ENCODE assay signal across 19 cellular contexts in genomic region chr11:119109843-119110242, GRCh38. TPM values are rescaled to one million over a fixed set of nuclear protein-coding genes. Genes with fewer than 3 reads are reported as not detected.
DNase-seq lines count a peak whose midpoint lies in the region; ATAC-seq, FAIRE-seq and TF ChIP-seq lines count a peak whose summit lies in the region.
"Had no signal": no experiment of that assay in that cellular context is flagged by ENCODE, and none has a peak within 500 bp of the region (broad histone marks: within the 10 kb centered on the region; RNA-seq: fewer than 3 reads in every experiment).

No MANE protein-coding gene starts in this region.

- intact Hi-C loops in psoas muscle (cut with DNase I) = no loop called here

- H2AFZ ChIP-seq in osteoblast (ENCODE audit: low read length) = no peak overlapping the region

- no peak for ATAC-seq in activated T-cell treated with anti-CD3 and anti-CD28 coated beads, Interleukin-2, amount 50 U/mL, for 4 hours
- ATAC-seq in T-helper 17 cell (no peak), psoas muscle (no peak), omental fat pad (ENCODE audit: low FRiP score) (no peak)
- ATAC-seq in central memory CD8-positive, alpha-beta T cell (replicated peaks; ENCODE audit: extremely low read depth, poor library complexity, severe bottlenecking) = no peak
- ATAC-seq: right lobe of liver had no signal

- H3K79me2 ChIP-seq in osteoblast (ENCODE audit: insufficient read depth, low read length) = peaks cover 24% of the 10 kb centered on the region

- H3K9me3 ChIP-seq in T-helper 17 cell (ENCODE audit: control insufficient read depth, low read length, poor library complexity, severe bottlenecking) (no peaks in the 10 kb centered on the region), osteoblast (ENCODE audit: low read depth, low read length) (no peaks in the 10 kb centered on the region), psoas muscle (no peaks in the 10 kb centered on the region)
- H3K9me3 ChIP-seq: MG63, right lobe of liver had no signal

- H3K9me3 Mint-ChIP-seq in activated T-cell treated with anti-CD3 and anti-CD28 coated beads, Interleukin-2, amount 50 U/mL, for 4 hours = no peaks in the 10 kb centered on the region
- no peaks in the 10 kb centered on the region for H3K9me3 Mint-ChIP-seq in central memory CD8-positive, alpha-beta T cell
- H3K9me3 Mint-ChIP-seq: mesothelial cell of epicardium had no signal

- peaks cover 19% of the 10 kb centered on the region for H3K4me1 ChIP-seq in osteoblast (ENCODE audit: insufficient read depth, low read length)
- peaks cover 19% of the 10 kb centered on the region for H3K4me1 ChIP-seq in psoas muscle

- FAIRE-seq in D721Med (lab: Jason Lieb, UNC) = no peak
- FAIRE-seq: endometrium had no signal

- peak overlapping the region; percentile 91 for H3K4me3 Mint-ChIP-seq in activated T-cell treated with anti-CD3 and anti-CD28 coated beads, Interleukin-2, amount 50 U/mL, for 4 hours
- H3K4me3 Mint-ChIP-seq in T-helper 17 cell = peak overlapping the region; percentile 94
- peak overlapping the region; percentile 90 for H3K4me3 Mint-ChIP-seq in central memory CD8-positive, alpha-beta T cell

- H3K4me2 ChIP-seq in osteoblast (ENCODE audit: insufficient read depth, low read length) = no peak overlapping the region

- no peak overlapping the region for H3K4me3 ChIP-seq in osteoblast (ENCODE audit: insufficient read depth, low read length)
- no peak overlapping the region for H3K4me3 ChIP-seq in psoas muscle
- H3K4me3 ChIP-seq: MG63, right lobe of liver had no signal

- H3K4me1 Mint-ChIP-seq in activated T-cell treated with anti-CD3 and anti-CD28 coated beads, Interleukin-2, amount 50 U/mL, for 4 hours (ENCODE audit: low read depth) = peaks cover 45% of the 10 kb centered on the region
- peaks cover 35% of the 10 kb centered on the region for H3K4me1 Mint-ChIP-seq in T-helper 17 cell
- H3K4me1 Mint-ChIP-seq in central memory CD8-positive, alpha-beta T cell = peaks cover 42% of the 10 kb centered on the region

- no peaks in the 10 kb centered on the region for H3K27me3 Mint-ChIP-seq in activated T-cell treated with anti-CD3 and anti-CD28 coated beads, Interleukin-2, amount 50 U/mL, for 4 hours (ENCODE audit: low read depth)
- H3K27me3 Mint-ChIP-seq in T-helper 17 cell = no peaks in the 10 kb centered on the region
- H3K27me3 Mint-ChIP-seq in central memory CD8-positive, alpha-beta T cell = no peaks in the 10 kb centered on the region

- H3K27ac ChIP-seq in osteoblast (ENCODE audit: low read depth, low read length) (no peak overlapping the region), psoas muscle (no peak overlapping the region)
- H3K27ac ChIP-seq: right lobe of liver had no signal

- no peak for DNase-seq in activated T-cell treated with anti-CD3 and anti-CD28 coated beads, Interleukin-2, amount 50 U/mL, for 4 hours
- DNase-seq in activated T-cell treated with anti-CD3 and anti-CD28 coated beads, Interleukin-2, amount 50 U/mL, for 48 hours = no peak
- DNase-seq in T-helper 17 cell = no peak
- DNase-seq in central memory CD8-positive, alpha-beta T cell (ENCODE audit: low spot score in 2 of 2) = no peak
- peak; percentile 2 for DNase-seq in osteoblast (ENCODE audit: insufficient read length, low spot score, missing footprints)
- DNase-seq in psoas muscle = no peak
- no peak for DNase-seq in D721Med (ENCODE audit: insufficient read length, low spot score)
- DNase-seq in omental fat pad (ENCODE audit: low spot score) = no peak
- DNase-seq: activated T-cell treated with anti-CD3 and anti-CD28 coated beads for 4 hours, COR-L47, kidney glomerular epithelial cell, MG63, NCI-H187 treated with DMSO at 0.1 percent for 48 hours, NCI-H510A, right lobe of liver, Right ventricle myocardium superior had no signal

- WGBS in psoas muscle, 3 donors = 82 to 95% (median 84%) methylated on average over 3 of the region's 3 CpGs

- TF ChIP-seq CTCF in osteoblast (IDR thresholded peaks at IDR 0.05; ENCODE audit: extremely low read depth, low read depth, low read length) = no peak
- TF ChIP-seq CTCF in psoas muscle (IDR thresholded peaks at IDR 0.05) = no peak
- TF ChIP-seq CTCF in D721Med (IDR thresholded peaks at IDR 0.05; ENCODE audit: insufficient read depth, missing control alignments) = no peak
- no peak for TF ChIP-seq CTCF in omental fat pad (IDR thresholded peaks at IDR 0.05)

- H3K36me3 ChIP-seq in osteoblast (ENCODE audit: insufficient read depth, low read length) = peaks cover 34% of the 10 kb centered on the region
- peaks cover 2 to 46% of the 10 kb centered on the region in 2 donors for H3K36me3 ChIP-seq in psoas muscle (ENCODE audit: insufficient read depth in 1 of 2, low read depth in 1 of 2)

- peak overlapping the region; percentile 94 for H3K27ac Mint-ChIP-seq in T-helper 17 cell
- no peak overlapping the region for H3K27ac Mint-ChIP-seq in central memory CD8-positive, alpha-beta T cell (ENCODE audit: low read depth)
- H3K27ac Mint-ChIP-seq: mesothelial cell of epicardium had no signal

- peaks cover 12% of the 10 kb centered on the region for H3K36me3 Mint-ChIP-seq in activated T-cell treated with anti-CD3 and anti-CD28 coated beads, Interleukin-2, amount 50 U/mL, for 4 hours (ENCODE audit: insufficient read depth)
- H3K36me3 Mint-ChIP-seq in T-helper 17 cell (ENCODE audit: low read depth) = peaks cover 10% of the 10 kb centered on the region
- H3K36me3 Mint-ChIP-seq in central memory CD8-positive, alpha-beta T cell (ENCODE audit: insufficient read depth) = peaks cover 22% of the 10 kb centered on the region

- H4K20me1 ChIP-seq in osteoblast (ENCODE audit: insufficient read depth, low read length) = peaks cover 12% of the 10 kb centered on the region

- H3K27me3 ChIP-seq in osteoblast (ENCODE audit: insufficient read depth, low read length) = no peaks in the 10 kb centered on the region
- no peaks in the 10 kb centered on the region for H3K27me3 ChIP-seq in psoas muscle (ENCODE audit: insufficient read depth in 3 of 3, low read length in 2 of 3)
- H3K27me3 ChIP-seq: MG63, right lobe of liver had no signal

RNA-seq across cellular contexts. Expression of gene C2CD2L, which starts 2.7 kb away (rescaled TPM):
- total RNA-seq in activated T-cell treated with anti-CD3 and anti-CD28 coated beads, Interleukin-2, amount 50 U/mL, for 4 hours = 10 to 100 TPM; 22.0 to 24.7 (median 23.0) TPM
- total RNA-seq in T-helper 17 cell (10 to 100 TPM; 20.9 to 24.6 TPM), osteoblast (5.0 and 6.2 TPM in 2 replicates), psoas muscle (10 to 100 TPM; 10.9 to 16.8 (median 15.0) TPM), omental fat pad (10 to 100 TPM in 1 of 4 donors, 1 to 10 TPM in 3; 8.2 to 10.7 (median 9.0) TPM)
- 10 to 100 TPM; 14.5 to 28.7 (median 15.2) TPM for polyA plus RNA-seq in psoas muscle

RNA-seq across cellular contexts. Expression of gene DPAGT1, which starts 8.2 kb away (rescaled TPM):
- total RNA-seq in activated T-cell treated with anti-CD3 and anti-CD28 coated beads, Interleukin-2, amount 50 U/mL, for 4 hours = 10 to 100 TPM; 53.9 to 61.0 (median 60.9) TPM
- total RNA-seq in T-helper 17 cell (10 to 100 TPM; 18.9 to 20.5 TPM), osteoblast (20.3 and 22.1 TPM in 2 replicates), psoas muscle (10 to 100 TPM in 3 of 4 donors, 1 to 10 TPM in 1; 9.4 to 12.9 (median 12.3) TPM), omental fat pad (10 to 100 TPM; 23.0 to 34.0 (median 28.5) TPM)
- 10 to 100 TPM; 12.1 to 38.7 (median 27.3) TPM for polyA plus RNA-seq in psoas muscle

RNA-seq across cellular contexts. Expression of gene HINFP, which starts 11.5 kb away (rescaled TPM):
- total RNA-seq in activated T-cell treated with anti-CD3 and anti-CD28 coated beads, Interleukin-2, amount 50 U/mL, for 4 hours = 10 to 100 TPM; 20.1 to 26.2 (median 21.1) TPM
- 10 to 100 TPM; 22.3 to 26.1 TPM for total RNA-seq in T-helper 17 cell
- 20.6 and 22.8 TPM in 2 replicates for total RNA-seq in osteoblast
- total RNA-seq in psoas muscle = 10 to 100 TPM; 10.1 to 16.2 (median 14.3) TPM
- 10 to 100 TPM in 2 of 3 donors, 1 to 10 TPM in 1; 8.3 to 20.6 (median 10.9) TPM for polyA plus RNA-seq in psoas muscle
- total RNA-seq in omental fat pad = 10 to 100 TPM; 10.2 to 31.0 (median 24.4) TPM

RNA-seq across cellular contexts. Expression of gene HMBS, which starts 25.2 kb away (rescaled TPM):
- 10 to 100 TPM; 43.7 to 64.7 (median 60.1) TPM for total RNA-seq in activated T-cell treated with anti-CD3 and anti-CD28 coated beads, Interleukin-2, amount 50 U/mL, for 4 hours
- total RNA-seq in T-helper 17 cell (1 to 10 TPM; 8.7 to 9.1 TPM), osteoblast (5.0 and 8.7 TPM in 2 replicates), psoas muscle (10 to 100 TPM; 18.1 to 33.3 (median 25.8) TPM), omental fat pad (10 to 100 TPM in 1 of 4 donors, 1 to 10 TPM in 3; 7.2 to 11.7 (median 8.5) TPM)
- 10 to 100 TPM; 38.3 to 45.3 (median 40.4) TPM for polyA plus RNA-seq in psoas muscle

RNA-seq across cellular contexts. Expression of gene ABCG4, which starts 39.0 kb away (rescaled TPM):
- under 1 TPM in 1 of 3 donors, not detected in 2; 0.38 TPM for total RNA-seq in activated T-cell treated with anti-CD3 and anti-CD28 coated beads, Interleukin-2, amount 50 U/mL, for 4 hours
- total RNA-seq in T-helper 17 cell (not detected), osteoblast (under 0.01 TPM in 1 of 2 replicates, not detected in the other), psoas muscle (under 1 TPM in 3 of 4 donors, not detected in 1; 0.12 to 0.38 (median 0.30) TPM), omental fat pad (under 1 TPM in 2 of 4 donors, not detected in 2; 0.09 to 0.32 TPM)
- under 1 TPM; 0.03 to 0.22 (median 0.08) TPM for polyA plus RNA-seq in psoas muscle
- total RNA-seq: T-helper 1 cell treated with Interleukin-12 subunit alpha and Interleukin-12 subunit beta and Interleukin-4 antibody, amounts not matched to agents 30 ng/mL and 1 ng/mL, for 36 hours had no signal
